Comparison of ENCODE assay signal across 23 cellular contexts in the genomic region with DNA sequence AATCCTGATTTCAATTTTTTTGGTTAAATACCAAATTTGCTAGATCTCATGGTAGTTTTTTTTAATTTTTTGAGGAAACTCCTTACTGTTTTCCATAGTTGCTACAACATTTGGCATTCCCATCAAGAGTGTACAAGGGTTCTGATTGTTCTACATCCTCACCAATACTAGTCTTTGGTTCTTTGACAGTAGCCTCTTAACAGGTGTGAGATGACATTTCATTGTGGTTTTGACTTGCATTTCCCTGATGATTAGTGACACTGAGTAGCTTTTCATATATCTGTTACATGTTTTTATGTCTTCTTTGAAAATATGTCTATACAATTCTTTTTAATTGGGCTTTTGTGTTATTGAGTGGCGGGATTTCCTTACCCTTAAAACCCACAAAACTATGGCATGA. TPM values are rescaled to one million over a fixed set of nuclear protein-coding genes. Genes with fewer than 3 reads are reported as not detected.
DNase-seq lines count a peak whose midpoint lies in the region; ATAC-seq and TF ChIP-seq lines count a peak whose summit lies in the region.
"Had no signal": no experiment of that assay in that cellular context is flagged by ENCODE, and none has a peak within 500 bp of the region (broad histone marks: within the 10 kb centered on the region; RNA-seq: fewer than 3 reads in every experiment).

No MANE protein-coding gene starts in this region.

- H3K27me3 Mint-ChIP-seq in activated CD4-positive, alpha-beta T cell treated with anti-CD3 and anti-CD28 coated beads, Interleukin-2, amount 10 ng/mL, durations not matched to agents 24 days and 14 days = peaks cover 12% of the 10 kb centered on the region
- H3K27me3 Mint-ChIP-seq: activated CD4-positive, alpha-beta memory T cell treated with anti-CD3 and anti-CD28 coated beads, Interleukin-2, amount 10 ng/mL, durations not matched to agents 7 days and 5 days had no signal

- H3K36me3 ChIP-seq in tibial nerve = no peaks in the 10 kb centered on the region
- H3K36me3 ChIP-seq: gastrocnemius medialis, right atrium auricular region, WERI-Rb-1 had no signal

- DNase-seq in myocyte (ENCODE audit: low read depth) (peak; percentile 43), NCI-H69 (lab: John Stamatoyannopoulos, UW) (no peak), tibial nerve (ENCODE audit: low spot score in 2 of 2) (no peak)
- DNase-seq in activated CD4-positive, alpha-beta T cell treated with anti-CD3 and anti-CD28 coated beads, Interleukin-2, amount 10 ng/mL, durations not matched to agents 24 days and 14 days = no peak
- DNase-seq: activated CD4-positive, alpha-beta memory T cell treated with anti-CD3 and anti-CD28 coated beads, Interleukin-2, amount 10 ng/mL, durations not matched to agents 7 days and 5 days; activated naive CD8-positive, alpha-beta T cell treated with anti-CD3 and anti-CD28 coated beads, Interleukin-2, amount 10 ng/mL, durations not matched to agents 7 days and 5 days; dermis blood vessel endothelial cell; gastrocnemius medialis; NCI-H446 treated with DMSO at 0.1 percent for 48 hours; SIG-M5; stimulated activated CD4-positive, alpha-beta T cell treated with anti-CD3 and anti-CD28 coated beads, Interleukin-15, amount 100 ng/mL, for 24 hours; stimulated activated naive CD4-positive, alpha-beta T cell treated with Interleukin-2 at 50 U/mL for 16 hours; trophoblast cell; WERI-Rb-1 had no signal

- no peak for TF ChIP-seq CTCF in tibial nerve (IDR thresholded peaks at IDR 0.05)

- TF ChIP-seq POLR2A in tibial nerve (IDR thresholded peaks at IDR 0.05) = no peak

- H3K27ac ChIP-seq in tibial nerve = no peak overlapping the region
- H3K27ac ChIP-seq: epithelial cell of prostate, gastrocnemius medialis, right atrium auricular region, WERI-Rb-1 had no signal

- no peaks in the 10 kb centered on the region for H3K36me3 Mint-ChIP-seq in activated CD4-positive, alpha-beta T cell treated with anti-CD3 and anti-CD28 coated beads, Interleukin-2, amount 10 ng/mL, durations not matched to agents 24 days and 14 days (ENCODE audit: low read depth)
- H3K36me3 Mint-ChIP-seq: activated naive CD8-positive, alpha-beta T cell treated with anti-CD3 and anti-CD28 coated beads, Interleukin-2, amount 10 ng/mL, durations not matched to agents 7 days and 5 days had no signal

- TF ChIP-seq EP300 in tibial nerve (IDR thresholded peaks at IDR 0.05) = no peak

- no peak overlapping the region for H3K4me3 Mint-ChIP-seq in activated CD4-positive, alpha-beta T cell treated with anti-CD3 and anti-CD28 coated beads, Interleukin-2, amount 10 ng/mL, durations not matched to agents 24 days and 14 days
- H3K4me3 Mint-ChIP-seq: activated CD4-positive, alpha-beta memory T cell treated with anti-CD3 and anti-CD28 coated beads, Interleukin-2, amount 10 ng/mL, durations not matched to agents 7 days and 5 days; activated naive CD8-positive, alpha-beta T cell treated with anti-CD3 and anti-CD28 coated beads, Interleukin-2, amount 10 ng/mL, durations not matched to agents 7 days and 5 days; activated T-helper 1 cell treated with anti-CD3 and anti-CD28 coated beads, Interleukin-12 subunit alpha, Interleukin-12 subunit beta, Interleukin-2, Interleukin-4 antibody, amounts not matched to agents 30 ng/mL and 10 ng/mL and 1 ng/mL, durations not matched to agents 14 hours and 24 hours and 36 hours; T-helper 1 cell treated with Interleukin-12 subunit alpha and Interleukin-12 subunit beta and Interleukin-4 antibody, amounts not matched to agents 30 μg/mL and 1 μg/mL, for 36 hours had no signal

- no peaks in the 10 kb centered on the region for H3K9me3 Mint-ChIP-seq in activated CD4-positive, alpha-beta T cell treated with anti-CD3 and anti-CD28 coated beads, Interleukin-2, amount 10 ng/mL, durations not matched to agents 24 days and 14 days
- H3K9me3 Mint-ChIP-seq: activated CD4-positive, alpha-beta memory T cell treated with anti-CD3 and anti-CD28 coated beads, Interleukin-2, amount 10 ng/mL, durations not matched to agents 7 days and 5 days; activated naive CD8-positive, alpha-beta T cell treated with anti-CD3 and anti-CD28 coated beads, Interleukin-2, amount 10 ng/mL, durations not matched to agents 7 days and 5 days; activated T-helper 1 cell treated with anti-CD3 and anti-CD28 coated beads, Interleukin-12 subunit alpha, Interleukin-12 subunit beta, Interleukin-2, Interleukin-4 antibody, amounts not matched to agents 30 ng/mL and 10 ng/mL and 1 ng/mL, durations not matched to agents 14 hours and 24 hours and 36 hours; T-helper 1 cell treated with Interleukin-12 subunit alpha and Interleukin-12 subunit beta and Interleukin-4 antibody, amounts not matched to agents 30 μg/mL and 1 μg/mL, for 36 hours had no signal

- 96 to 98% methylated on average over 1 of the region's 1 CpG for WGBS in tibial nerve, 2 donors

- no peaks in the 10 kb centered on the region for H3K27me3 ChIP-seq in tibial nerve
- H3K27me3 ChIP-seq: gastrocnemius medialis, right atrium auricular region had no signal

- peaks cover 0 to 5% (median 0%) of the 10 kb centered on the region in 4 donors for H3K4me1 ChIP-seq in tibial nerve
- H3K4me1 ChIP-seq: gastrocnemius medialis, right atrium auricular region had no signal

- no peaks in the 10 kb centered on the region for H3K4me1 Mint-ChIP-seq in activated CD4-positive, alpha-beta T cell treated with anti-CD3 and anti-CD28 coated beads, Interleukin-2, amount 10 ng/mL, durations not matched to agents 24 days and 14 days
- H3K4me1 Mint-ChIP-seq: activated CD4-positive, alpha-beta memory T cell treated with anti-CD3 and anti-CD28 coated beads, Interleukin-2, amount 10 ng/mL, durations not matched to agents 7 days and 5 days; activated naive CD8-positive, alpha-beta T cell treated with anti-CD3 and anti-CD28 coated beads, Interleukin-2, amount 10 ng/mL, durations not matched to agents 7 days and 5 days had no signal

- intact Hi-C loops in activated CD4-positive, alpha-beta T cell treated with anti-CD3 and anti-CD28 coated beads, Interleukin-2, amount 10 ng/mL, durations not matched to agents 24 days and 14 days (cut with micrococcal nuclease) = no loop called here

- no peaks in the 10 kb centered on the region for H3K9me3 ChIP-seq in tibial nerve
- H3K9me3 ChIP-seq: gastrocnemius medialis, right atrium auricular region had no signal

- H3K4me3 ChIP-seq in tibial nerve = no peak overlapping the region
- H3K4me3 ChIP-seq: gastrocnemius medialis, right atrium auricular region had no signal

- peak; percentile 67 for ATAC-seq in GM18907 (IDR thresholded peaks at IDR 0.05; ENCODE audit: unreplicated experiment)
- peak; percentile 55 for ATAC-seq in GM21619 (IDR thresholded peaks at IDR 0.05; ENCODE audit: unreplicated experiment)
- peak; percentile 51 for ATAC-seq in HG03159 (IDR thresholded peaks at IDR 0.05; ENCODE audit: unreplicated experiment)
- ATAC-seq: gastrocnemius medialis had no signal

- no peak overlapping the region for H3K27ac Mint-ChIP-seq in activated CD4-positive, alpha-beta T cell treated with anti-CD3 and anti-CD28 coated beads, Interleukin-2, amount 10 ng/mL, durations not matched to agents 24 days and 14 days
- H3K27ac Mint-ChIP-seq: activated CD4-positive, alpha-beta memory T cell treated with anti-CD3 and anti-CD28 coated beads, Interleukin-2, amount 10 ng/mL, durations not matched to agents 7 days and 5 days; activated naive CD8-positive, alpha-beta T cell treated with anti-CD3 and anti-CD28 coated beads, Interleukin-2, amount 10 ng/mL, durations not matched to agents 7 days and 5 days; activated T-helper 1 cell treated with anti-CD3 and anti-CD28 coated beads, Interleukin-12 subunit alpha, Interleukin-12 subunit beta, Interleukin-2, Interleukin-4 antibody, amounts not matched to agents 30 ng/mL and 10 ng/mL and 1 ng/mL, durations not matched to agents 14 hours and 24 hours and 36 hours; T-helper 1 cell treated with Interleukin-12 subunit alpha and Interleukin-12 subunit beta and Interleukin-4 antibody, amounts not matched to agents 30 μg/mL and 1 μg/mL, for 36 hours had no signal

RNA-seq across cellular contexts. Expression of a gene that starts 20.9 kb away (rescaled TPM):
- total RNA-seq in myocyte = 0.62 and 0.68 TPM in 2 replicates
- polyA plus RNA-seq in myocyte (2012) = 0.04 TPM
- not detected in 2 replicates for total RNA-seq in activated CD4-positive, alpha-beta T cell treated with anti-CD3 and anti-CD28 coated beads, Interleukin-2, amount 10 ng/mL, durations not matched to agents 24 days and 14 days
- under 1 TPM in 2 of 4 donors, not detected in 2; 0.22 to 0.78 TPM for total RNA-seq in tibial nerve
- total RNA-seq: activated CD4-positive, alpha-beta memory T cell treated with anti-CD3 and anti-CD28 coated beads, Interleukin-2, amount 10 ng/mL, durations not matched to agents 7 days and 5 days; activated T-helper 1 cell treated with anti-CD3 and anti-CD28 coated beads, Interleukin-12 subunit alpha, Interleukin-12 subunit beta, Interleukin-2, Interleukin-4 antibody, amounts not matched to agents 30 ng/mL and 10 ng/mL and 1 ng/mL, durations not matched to agents 14 hours and 24 hours and 36 hours; bronchial epithelial cell; dermis blood vessel endothelial cell; gastrocnemius medialis; MCF 10A; right atrium auricular region had no signal

RNA-seq across cellular contexts. Expression of a gene that starts 39.5 kb away (rescaled TPM):
- total RNA-seq in myocyte (0.43 TPM in 1 of 2 replicates, not detected in the other), tibial nerve (100 to 1,000 TPM; 142 to 489 (median 195) TPM)
- 0.04 TPM for polyA plus RNA-seq in myocyte (2012)
- total RNA-seq in activated CD4-positive, alpha-beta T cell treated with anti-CD3 and anti-CD28 coated beads, Interleukin-2, amount 10 ng/mL, durations not matched to agents 24 days and 14 days = 5.1 and 6.4 TPM in 2 replicates
- total RNA-seq: bronchial epithelial cell, dermis blood vessel endothelial cell, MCF 10A had no signal

Comparison
In these comparisons a context has a peak if more than half of its experiments do, and no peak if none do; other contexts are left out.
1. RNA of a gene that starts 39.5 kb away (total RNA-seq): 142 to 489 TPM in tibial nerve; 5.1 to 6.4 TPM in activated CD4-positive, alpha-beta T cell treated with anti-CD3 and anti-CD28 coated beads, Interleukin-2, amount 10 ng/mL, durations not matched to agents 24 days and 14 days and 0.43 TPM in myocyte; every median in the first group is over 10 times any median in the second.
2. Peak in every context shown above with its lines, with median percentiles within 50 percentile points of each other: ATAC-seq.